11 cellular contexts compared by ENCODE assay signal in genomic region chr7:64633401-64633800, GRCh38. TPM values are rescaled to one million over a fixed set of nuclear protein-coding genes. Genes with fewer than 3 reads are reported as not detected.
"Had no signal": no experiment of that assay in that cellular context is flagged by ENCODE, and none has a peak within 500 bp of the region (broad histone marks: within the 10 kb centered on the region; RNA-seq: fewer than 3 reads in every experiment).

No MANE protein-coding gene starts in this region.

- H3K36me3 ChIP-seq: HAP-1 had no signal

- H3K9me3 ChIP-seq: HAP-1 had no signal

- H3K27ac ChIP-seq: GM23248 had no signal

- FAIRE-seq: H1, H54 had no signal

- H3K9ac ChIP-seq: GM23248 had no signal

- H3K4me3 ChIP-seq: GM23248, GM23338, HAP-1 had no signal

- DNase-seq: GM23248, GOT3, H7, H9, HCEC 1CT, HFFc6 had no signal

- H3K4me1 ChIP-seq: HAP-1 had no signal

- H2AFZ ChIP-seq: GM23248, GM23338 had no signal

- ATAC-seq: GM23338, HCT116 had no signal

- H3K4me2 ChIP-seq: GM23338 had no signal

RNA-seq across cellular contexts. Expression of gene ZNF107, which starts 32.5 kb away (rescaled TPM):
- total RNA-seq: H7 had no signal
